In the genomic region with DNA sequence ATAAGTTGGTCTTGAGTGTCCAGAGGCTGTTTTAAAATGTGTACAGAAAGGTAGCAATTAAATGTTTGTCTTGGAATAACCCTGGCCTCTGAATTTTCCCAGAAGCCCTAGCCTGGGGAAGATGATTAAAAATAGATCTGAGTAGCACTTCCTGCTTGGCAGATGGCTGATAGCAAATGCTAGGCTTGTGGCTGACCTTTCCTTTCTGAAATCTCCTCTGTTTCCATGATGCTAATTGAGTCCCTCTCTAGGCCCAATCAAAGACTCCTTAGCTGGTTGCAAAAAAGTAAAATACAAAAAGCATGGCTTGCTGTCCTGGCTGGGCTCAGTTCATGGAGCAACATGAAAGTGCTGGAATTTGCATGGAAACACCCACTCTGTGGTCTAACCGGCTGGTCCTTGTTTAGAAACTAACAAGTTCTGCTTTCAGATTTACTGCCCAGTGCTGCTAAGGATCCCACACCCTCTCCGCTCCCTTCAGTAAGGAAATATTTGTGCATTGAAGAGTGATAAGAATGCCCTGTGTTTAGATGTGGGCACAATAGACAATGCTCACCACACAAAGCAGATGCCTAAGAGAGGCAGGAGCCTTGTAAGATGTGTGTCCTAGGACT, we compare ENCODE assay signal across 8 cellular contexts. TPM values are rescaled to one million over a fixed set of nuclear protein-coding genes. Genes with fewer than 3 reads are reported as not detected.
A peak's percentile ranks its signal among the peaks of the same experiment; 100 is the strongest.
DNase-seq lines count a peak whose midpoint lies in the region; ATAC-seq and TF ChIP-seq lines count a peak whose summit lies in the region.

No MANE protein-coding gene starts in this region.

- H3K4me3 Mint-ChIP-seq in mesothelial cell of epicardium, result no peak overlapping the region

- ATAC-seq in GM19452 (IDR thresholded peaks at IDR 0.05; ENCODE audit: unreplicated experiment), result peak; percentile 44
- ATAC-seq in HG02981 (IDR thresholded peaks at IDR 0.05; ENCODE audit: unreplicated experiment), result no peak
- ATAC-seq in GM18870 (IDR thresholded peaks at IDR 0.05; ENCODE audit: unreplicated experiment), result no peak

- H3K36me3 Mint-ChIP-seq in mesothelial cell of epicardium, result no peaks in the 10 kb centered on the region

- H3K27me3 Mint-ChIP-seq in mesothelial cell of epicardium (ENCODE audit: low read depth), result no peaks in the 10 kb centered on the region

- H3K4me1 Mint-ChIP-seq in mesothelial cell of epicardium, result peaks cover 52% of the 10 kb centered on the region

- DNase-seq in AG10803 (ENCODE audit: low read depth) (peak; percentile 95), NCI-H526 treated with DMSO at 0.1 percent for 48 hours (lab: John Stamatoyannopoulos, UW) (peak; percentile 59), cerebellum (ENCODE audit: low spot score) (peak; percentile 68), mesothelial cell of epicardium (ENCODE audit: low spot score in 2 of 2, unreplicated experiment in 2 of 2) (no peak), ureter (ENCODE audit: low spot score) (peak; percentile 66)

- no peaks in the 10 kb centered on the region for H3K9me3 Mint-ChIP-seq in mesothelial cell of epicardium

- H3K4me3 ChIP-seq in AG10803 (ENCODE audit: low read length), result no peak overlapping the region

- TF ChIP-seq CTCF in AG10803 (conservative IDR thresholded peaks at IDR 0.05; ENCODE audit: low read length) (no peak), mesothelial cell of epicardium (IDR thresholded peaks at IDR 0.05; ENCODE audit: unreplicated experiment) (no peak)

- H3K27ac Mint-ChIP-seq in mesothelial cell of epicardium, result peak overlapping the region; percentile 90

RNA-seq across cellular contexts. Expression of gene YPEL2, which starts 40.8 kb away (rescaled TPM):
- total RNA-seq in cerebellum (12.2 TPM), mesothelial cell of epicardium (7.5 to 9.9 TPM (median 8.7 TPM) in 3 replicates), ureter (29.4 TPM)

Comparison
In these comparisons a context has a peak if more than half of its experiments do, and no peak if none do; other contexts are left out.
1. DNase-seq: peak in AG10803 (single experiment), NCI-H526 treated with DMSO at 0.1 percent for 48 hours (single experiment), cerebellum (single experiment) and ureter (single experiment); none in mesothelial cell of epicardium (0 of 2).